8 cellular contexts compared by ENCODE assay signal in the genomic region with DNA sequence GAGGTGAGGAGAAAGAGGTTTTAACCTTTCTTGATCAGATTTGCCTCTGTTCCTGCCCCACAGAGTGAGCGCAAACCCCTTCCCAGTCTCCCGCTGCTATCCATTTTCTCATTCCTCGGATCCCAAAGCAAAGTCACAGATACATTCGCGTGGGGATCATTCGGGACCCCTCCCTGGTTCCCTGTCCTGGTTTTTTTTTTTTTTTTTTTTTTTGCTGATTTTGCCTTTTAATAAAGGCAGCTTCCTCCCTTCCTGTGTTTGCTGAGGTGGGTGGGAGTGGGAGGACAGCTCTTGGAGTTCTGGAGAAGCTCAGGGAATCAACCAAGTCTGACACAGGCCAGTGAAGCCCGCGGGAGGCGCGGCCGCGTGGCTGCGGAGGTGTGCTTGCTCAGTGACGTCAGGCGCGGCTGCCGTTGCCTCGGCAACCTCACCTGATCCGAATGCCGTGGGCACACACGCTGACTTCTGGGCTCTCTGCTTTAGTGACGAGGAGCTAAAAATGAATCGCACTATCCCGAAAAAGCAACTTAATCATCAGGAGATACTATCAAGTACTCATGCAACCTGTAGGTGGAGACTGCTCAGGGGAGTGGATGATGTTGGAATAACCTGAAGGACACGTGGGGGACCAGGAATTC.
A peak's percentile ranks its signal among the peaks of the same experiment; 100 is the strongest.
DNase-seq lines count a peak whose midpoint lies in the region; ATAC-seq and TF ChIP-seq lines count a peak whose summit lies in the region.

No MANE protein-coding gene starts in this region.

- H3K9me3 Mint-ChIP-seq in CD4-positive, alpha-beta memory T cell: no peaks in the 10 kb centered on the region

- no peak overlapping the region for H3K27ac ChIP-seq in CD4-positive, alpha-beta memory T cell (ENCODE audit: low read depth, low read length)
- no peak overlapping the region for H3K27ac ChIP-seq in prostate gland

- CTCF ChIA-PET in CD4-positive, alpha-beta memory T cell (lab: Charles Lee; ENCODE audit: partially characterized antibody): interaction anchor here (0.7 to 5.9 kb wide), 9 partner anchors 14 to 194 kb away, joined by 3 to 35 read pairs (median 6); no protein-coding TSS in a partner anchor

- H3K36me3 ChIP-seq in CD4-positive, alpha-beta memory T cell (ENCODE audit: insufficient read depth, low read length): no peaks in the 10 kb centered on the region
- no peaks in the 10 kb centered on the region for H3K36me3 ChIP-seq in prostate gland

- 40% methylated on average over 25 of the region's 25 CpGs for WGBS in prostate gland

- peaks cover 0 to 2% of the 10 kb centered on the region in 2 donors for H3K27me3 Mint-ChIP-seq in CD4-positive, alpha-beta memory T cell

- no peaks in the 10 kb centered on the region for H3K27me3 ChIP-seq in CD4-positive, alpha-beta memory T cell (ENCODE audit: insufficient read depth, low read length)
- no peaks in the 10 kb centered on the region for H3K27me3 ChIP-seq in prostate gland (replicated peaks; ENCODE audit: insufficient read depth)

- peak overlapping the region; percentile 84 to 98 (median 94) for H3K27ac Mint-ChIP-seq in CD4-positive, alpha-beta memory T cell

- no peak for TF ChIP-seq POLR2A in prostate gland (IDR thresholded peaks at IDR 0.05)

- no peaks in the 10 kb centered on the region for H3K9me3 ChIP-seq in CD4-positive, alpha-beta memory T cell (ENCODE audit: control insufficient read depth in 1 of 2, low read length in 2 of 2)
- H3K9me3 ChIP-seq in prostate gland: no peaks in the 10 kb centered on the region

- peak overlapping the region in 1 of 2 donors; percentile 41 for H3K4me3 ChIP-seq in CD4-positive, alpha-beta memory T cell (ENCODE audit: low read length in 2 of 2)
- H3K4me3 ChIP-seq in epithelial cell of proximal tubule (ENCODE audit: low read depth, low read length) (peak overlapping the region; percentile 24), prostate gland (no peak overlapping the region)

- H3K4me1 ChIP-seq in CD4-positive, alpha-beta memory T cell (ENCODE audit: insufficient read depth, low read length): peaks cover 18% of the 10 kb centered on the region
- H3K4me1 ChIP-seq in prostate gland (replicated peaks): peaks cover 9% of the 10 kb centered on the region

- H3K4me1 Mint-ChIP-seq in CD4-positive, alpha-beta memory T cell: peaks cover 11 to 35% (median 25%) of the 10 kb centered on the region in 4 donors

- intact Hi-C loops in CD4-positive, alpha-beta memory T cell (cut with micrococcal nuclease): loop anchor here (5.0 kb wide), 1 partner anchor 35 kb away; no protein-coding TSS in a partner anchor
- intact Hi-C loops in prostate gland (cut with DNase I): no loop called here

- POLR2A ChIA-PET in CD4-positive, alpha-beta memory T cell (lab: Charles Lee; ENCODE audit: partially characterized antibody): interaction anchor here (0.6 to 3.8 kb wide), 12 partner anchors 19 to 81 kb away, joined by 3 to 23 read pairs (median 4); no protein-coding TSS in a partner anchor

- H3K4me3 Mint-ChIP-seq in CD4-positive, alpha-beta memory T cell: peak overlapping the region; percentile 59 to 87 (median 71)

- peak; percentile 36 for TF ChIP-seq CTCF in epithelial cell of proximal tubule (conservative IDR thresholded peaks at IDR 0.05; ENCODE audit: low read depth, low read length)
- TF ChIP-seq CTCF in prostate gland (IDR thresholded peaks at IDR 0.05): no peak

- DNase-seq in CD4-positive, alpha-beta memory T cell: peak; percentile 73 to 85 (median 77)
- peak; percentile 71 for DNase-seq in NCI-H1105 treated with DMSO at 0.1 percent for 48 hours (lab: John Stamatoyannopoulos, UW)
- DNase-seq in activated T-cell treated with anti-CD3 and anti-CD28 coated beads for 24 hours (ENCODE audit: low read depth): peak; percentile 65
- DNase-seq in epithelial cell of proximal tubule (ENCODE audit: low read depth): peak; percentile 29
- peak; percentile 33 for DNase-seq in prostate gland (ENCODE audit: low spot score)
- no peak for DNase-seq in NCI-H526 treated with DMSO at 0.1 percent for 48 hours (lab: John Stamatoyannopoulos, UW)
- no peak for DNase-seq in GM19238 (ENCODE audit: insufficient read length, low spot score)

- no peak for ATAC-seq in GM21786 (IDR thresholded peaks at IDR 0.05; ENCODE audit: unreplicated experiment)

- no peaks in the 10 kb centered on the region for H3K36me3 Mint-ChIP-seq in CD4-positive, alpha-beta memory T cell

Comparison
In these comparisons a context has a peak if more than half of its experiments do, and no peak if none do; other contexts are left out.
1. DNase-seq: peak in CD4-positive, alpha-beta memory T cell (5 of 5), NCI-H1105 treated with DMSO at 0.1 percent for 48 hours (single experiment), activated T-cell treated with anti-CD3 and anti-CD28 coated beads for 24 hours (single experiment), epithelial cell of proximal tubule (single experiment) and prostate gland (single experiment); none in NCI-H526 treated with DMSO at 0.1 percent for 48 hours (single experiment) and GM19238 (single experiment).